2 cellular contexts compared by ENCODE assay signal in the genomic region with DNA sequence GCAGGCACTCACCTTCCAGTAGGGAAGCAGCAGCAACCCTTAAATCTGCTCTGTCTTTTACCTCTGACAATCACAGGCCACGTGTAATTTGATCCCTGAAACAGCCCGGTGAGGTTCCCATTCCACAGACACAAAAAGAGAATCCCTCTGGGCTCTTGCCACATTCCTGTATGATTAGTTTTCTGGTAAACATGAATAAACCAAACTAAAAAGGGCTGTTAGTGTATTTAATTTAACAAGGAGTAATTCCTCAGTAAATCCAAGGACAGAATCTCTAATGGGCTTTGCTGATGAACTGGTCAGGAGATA.
TF ChIP-seq lines count a peak whose summit lies in the region.

No MANE protein-coding gene starts in this region.

TF ChIP-seq in HCT116, 20 proteins besides CTCF, POLR2A, EP300 and RAD21 (continued from another document):
- TF ChIP-seq, protein P1, sequence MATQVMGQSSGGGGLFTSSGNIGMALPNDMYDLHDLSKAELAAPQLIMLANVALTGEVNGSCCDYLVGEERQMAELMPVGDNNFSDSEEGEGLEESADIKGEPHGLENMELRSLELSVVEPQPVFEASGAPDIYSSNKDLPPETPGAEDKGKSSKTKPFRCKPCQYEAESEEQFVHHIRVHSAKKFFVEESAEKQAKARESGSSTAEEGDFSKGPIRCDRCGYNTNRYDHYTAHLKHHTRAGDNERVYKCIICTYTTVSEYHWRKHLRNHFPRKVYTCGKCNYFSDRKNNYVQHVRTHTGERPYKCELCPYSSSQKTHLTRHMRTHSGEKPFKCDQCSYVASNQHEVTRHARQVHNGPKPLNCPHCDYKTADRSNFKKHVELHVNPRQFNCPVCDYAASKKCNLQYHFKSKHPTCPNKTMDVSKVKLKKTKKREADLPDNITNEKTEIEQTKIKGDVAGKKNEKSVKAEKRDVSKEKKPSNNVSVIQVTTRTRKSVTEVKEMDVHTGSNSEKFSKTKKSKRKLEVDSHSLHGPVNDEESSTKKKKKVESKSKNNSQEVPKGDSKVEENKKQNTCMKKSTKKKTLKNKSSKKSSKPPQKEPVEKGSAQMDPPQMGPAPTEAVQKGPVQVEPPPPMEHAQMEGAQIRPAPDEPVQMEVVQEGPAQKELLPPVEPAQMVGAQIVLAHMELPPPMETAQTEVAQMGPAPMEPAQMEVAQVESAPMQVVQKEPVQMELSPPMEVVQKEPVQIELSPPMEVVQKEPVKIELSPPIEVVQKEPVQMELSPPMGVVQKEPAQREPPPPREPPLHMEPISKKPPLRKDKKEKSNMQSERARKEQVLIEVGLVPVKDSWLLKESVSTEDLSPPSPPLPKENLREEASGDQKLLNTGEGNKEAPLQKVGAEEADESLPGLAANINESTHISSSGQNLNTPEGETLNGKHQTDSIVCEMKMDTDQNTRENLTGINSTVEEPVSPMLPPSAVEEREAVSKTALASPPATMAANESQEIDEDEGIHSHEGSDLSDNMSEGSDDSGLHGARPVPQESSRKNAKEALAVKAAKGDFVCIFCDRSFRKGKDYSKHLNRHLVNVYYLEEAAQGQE (IDR thresholded peaks at IDR 0.05; ENCODE audit: low read depth) = no peak
- TF ChIP-seq FOSL1 (IDR thresholded peaks at IDR 0.05; ENCODE audit: low read depth) = no peak
- TF ChIP-seq, protein P2, sequence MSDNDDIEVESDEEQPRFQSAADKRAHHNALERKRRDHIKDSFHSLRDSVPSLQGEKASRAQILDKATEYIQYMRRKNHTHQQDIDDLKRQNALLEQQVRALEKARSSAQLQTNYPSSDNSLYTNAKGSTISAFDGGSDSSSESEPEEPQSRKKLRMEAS (IDR thresholded peaks at IDR 0.05) = 0 out of 2 replicates have a peak, but pooled peaks have one; percentile 22
- no peak for TF ChIP-seq JUND (IDR thresholded peaks at IDR 0.05)
- TF ChIP-seq ELF1 (IDR thresholded peaks at IDR 0.05; ENCODE audit: borderline replicate concordance, low read depth) = no peak
- TF ChIP-seq SRF (IDR thresholded peaks at IDR 0.05; ENCODE audit: low read depth) = no peak

TF ChIP-seq in SK-N-SH, 30 proteins besides CTCF, POLR2A, EP300 and RAD21 (continued from another document):
- TF ChIP-seq, protein P3, sequence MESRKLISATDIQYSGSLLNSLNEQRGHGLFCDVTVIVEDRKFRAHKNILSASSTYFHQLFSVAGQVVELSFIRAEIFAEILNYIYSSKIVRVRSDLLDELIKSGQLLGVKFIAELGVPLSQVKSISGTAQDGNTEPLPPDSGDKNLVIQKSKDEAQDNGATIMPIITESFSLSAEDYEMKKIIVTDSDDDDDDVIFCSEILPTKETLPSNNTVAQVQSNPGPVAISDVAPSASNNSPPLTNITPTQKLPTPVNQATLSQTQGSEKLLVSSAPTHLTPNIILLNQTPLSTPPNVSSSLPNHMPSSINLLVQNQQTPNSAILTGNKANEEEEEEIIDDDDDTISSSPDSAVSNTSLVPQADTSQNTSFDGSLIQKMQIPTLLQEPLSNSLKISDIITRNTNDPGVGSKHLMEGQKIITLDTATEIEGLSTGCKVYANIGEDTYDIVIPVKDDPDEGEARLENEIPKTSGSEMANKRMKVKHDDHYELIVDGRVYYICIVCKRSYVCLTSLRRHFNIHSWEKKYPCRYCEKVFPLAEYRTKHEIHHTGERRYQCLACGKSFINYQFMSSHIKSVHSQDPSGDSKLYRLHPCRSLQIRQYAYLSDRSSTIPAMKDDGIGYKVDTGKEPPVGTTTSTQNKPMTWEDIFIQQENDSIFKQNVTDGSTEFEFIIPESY (IDR thresholded peaks at IDR 0.05; ENCODE audit: borderline replicate concordance, low read depth) = no peak
- TF ChIP-seq FOXJ3 (CRISPR knock-in tag; IDR thresholded peaks at IDR 0.05) = no peak
- no peak for TF ChIP-seq GABPA (IDR thresholded peaks at IDR 0.05; ENCODE audit: low read depth)
- TF ChIP-seq MXI1 (IDR thresholded peaks at IDR 0.05; ENCODE audit: low read depth, low read length) = no peak
- 0 out of 2 replicates have a peak, but pooled peaks have one; percentile 22 for TF ChIP-seq TEAD4 (IDR thresholded peaks at IDR 0.05; ENCODE audit: borderline replicate concordance, insufficient read depth)
- TF ChIP-seq TAF1 (IDR thresholded peaks at IDR 0.05; ENCODE audit: borderline replicate concordance, low read depth, low read length) = no peak
- TF ChIP-seq NFIC (IDR thresholded peaks at IDR 0.05; ENCODE audit: borderline replicate concordance) = peak; percentile 25; the same call in 1 of the 2 replicates
- TF ChIP-seq RFX5 (IDR thresholded peaks at IDR 0.05; ENCODE audit: low read length) = no peak
- TF ChIP-seq JUND (IDR thresholded peaks at IDR 0.05) = peak; percentile 61; the same call in 1 of the 2 replicates
- TF ChIP-seq GATA2 (CRISPR knock-in tag; IDR thresholded peaks at IDR 0.05) = no peak
- no peak for TF ChIP-seq YY1 (IDR thresholded peaks at IDR 0.05; ENCODE audit: low read depth)
- no peak for TF ChIP-seq RXRA (IDR thresholded peaks at IDR 0.05; ENCODE audit: borderline replicate concordance, low read depth)
- peak; percentile 51 for TF ChIP-seq FOSL2 (IDR thresholded peaks at IDR 0.05; ENCODE audit: borderline replicate concordance, low read depth)
- TF ChIP-seq FOXM1 (IDR thresholded peaks at IDR 0.05; ENCODE audit: low read depth) = no peak
- TF ChIP-seq NRF1 (IDR thresholded peaks at IDR 0.05; ENCODE audit: low read depth, low read length) = no peak
- TF ChIP-seq RCOR1 (IDR thresholded peaks at IDR 0.05; ENCODE audit: low read length) = no peak
- no peak for TF ChIP-seq CHD2 (IDR thresholded peaks at IDR 0.05; ENCODE audit: low read length, partially characterized antibody)
- no peak for TF ChIP-seq SMC3 (IDR thresholded peaks at IDR 0.05; ENCODE audit: low read depth, low read length)
- TF ChIP-seq, protein P1 (IDR thresholded peaks at IDR 0.05; ENCODE audit: low read depth, low read length) = no peak
- no peak for TF ChIP-seq POLR2AphosphoS5 (IDR thresholded peaks at IDR 0.05; ENCODE audit: low read depth, low read length)
- TF ChIP-seq, protein P2 (IDR thresholded peaks at IDR 0.05; ENCODE audit: low read depth) = no peak
- TF ChIP-seq SIN3A (IDR thresholded peaks at IDR 0.05; ENCODE audit: borderline replicate concordance, low read depth, low read length) = 0 out of 2 replicates have a peak, but pooled peaks have one; percentile 25
- TF ChIP-seq EZH2phosphoT487 (IDR thresholded peaks at IDR 0.05; ENCODE audit: borderline replicate concordance, low read depth) = no peak
- TF ChIP-seq, protein P4, sequence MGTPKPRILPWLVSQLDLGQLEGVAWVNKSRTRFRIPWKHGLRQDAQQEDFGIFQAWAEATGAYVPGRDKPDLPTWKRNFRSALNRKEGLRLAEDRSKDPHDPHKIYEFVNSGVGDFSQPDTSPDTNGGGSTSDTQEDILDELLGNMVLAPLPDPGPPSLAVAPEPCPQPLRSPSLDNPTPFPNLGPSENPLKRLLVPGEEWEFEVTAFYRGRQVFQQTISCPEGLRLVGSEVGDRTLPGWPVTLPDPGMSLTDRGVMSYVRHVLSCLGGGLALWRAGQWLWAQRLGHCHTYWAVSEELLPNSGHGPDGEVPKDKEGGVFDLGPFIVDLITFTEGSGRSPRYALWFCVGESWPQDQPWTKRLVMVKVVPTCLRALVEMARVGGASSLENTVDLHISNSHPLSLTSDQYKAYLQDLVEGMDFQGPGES (IDR thresholded peaks at IDR 0.05; ENCODE audit: low read depth, low read length) = no peak
- TF ChIP-seq, protein P5, sequence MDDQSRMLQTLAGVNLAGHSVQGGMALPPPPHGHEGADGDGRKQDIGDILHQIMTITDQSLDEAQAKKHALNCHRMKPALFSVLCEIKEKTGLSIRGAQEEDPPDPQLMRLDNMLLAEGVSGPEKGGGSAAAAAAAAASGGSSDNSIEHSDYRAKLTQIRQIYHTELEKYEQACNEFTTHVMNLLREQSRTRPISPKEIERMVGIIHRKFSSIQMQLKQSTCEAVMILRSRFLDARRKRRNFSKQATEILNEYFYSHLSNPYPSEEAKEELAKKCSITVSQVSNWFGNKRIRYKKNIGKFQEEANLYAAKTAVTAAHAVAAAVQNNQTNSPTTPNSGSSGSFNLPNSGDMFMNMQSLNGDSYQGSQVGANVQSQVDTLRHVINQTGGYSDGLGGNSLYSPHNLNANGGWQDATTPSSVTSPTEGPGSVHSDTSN (IDR thresholded peaks at IDR 0.05) = no peak
- TF ChIP-seq, protein P6, sequence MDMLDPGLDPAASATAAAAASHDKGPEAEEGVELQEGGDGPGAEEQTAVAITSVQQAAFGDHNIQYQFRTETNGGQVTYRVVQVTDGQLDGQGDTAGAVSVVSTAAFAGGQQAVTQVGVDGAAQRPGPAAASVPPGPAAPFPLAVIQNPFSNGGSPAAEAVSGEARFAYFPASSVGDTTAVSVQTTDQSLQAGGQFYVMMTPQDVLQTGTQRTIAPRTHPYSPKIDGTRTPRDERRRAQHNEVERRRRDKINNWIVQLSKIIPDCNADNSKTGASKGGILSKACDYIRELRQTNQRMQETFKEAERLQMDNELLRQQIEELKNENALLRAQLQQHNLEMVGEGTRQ (IDR thresholded peaks at IDR 0.05; ENCODE audit: borderline replicate concordance, low read depth, low read length) = no peak
